ENCODE assay signal across 8 cellular contexts in the genomic region with DNA sequence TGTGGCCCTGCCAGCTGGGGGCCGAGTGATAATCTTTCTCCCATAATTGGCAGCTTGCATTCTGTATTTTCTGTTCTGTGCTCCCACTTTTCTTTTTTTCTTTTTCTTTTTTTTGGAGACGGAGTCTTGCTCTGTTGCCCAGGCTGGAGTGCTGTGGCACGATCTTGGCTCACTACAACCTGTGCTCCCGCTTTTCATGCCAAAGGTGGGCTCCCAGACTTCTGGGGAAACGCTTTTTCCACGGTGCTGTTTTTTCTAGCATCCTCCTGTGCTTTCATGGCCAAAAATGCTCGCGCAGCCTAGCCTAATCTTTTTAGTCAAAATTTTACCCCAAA. TPM values are rescaled to one million over a fixed set of nuclear protein-coding genes. Genes with fewer than 3 reads are reported as not detected.
A peak's percentile ranks its signal among the peaks of the same experiment; 100 is the strongest.
DNase-seq lines count a peak whose midpoint lies in the region; ATAC-seq, FAIRE-seq and TF ChIP-seq lines count a peak whose summit lies in the region.

No MANE protein-coding gene starts in this region.

- peaks cover 18% of the 10 kb centered on the region for H3K4me1 ChIP-seq in GM23338 (ENCODE audit: insufficient read depth)
- no peaks in the 10 kb centered on the region for H3K4me1 ChIP-seq in right cardiac atrium (ENCODE audit: control insufficient read depth, insufficient read depth, low read length)
- no peaks in the 10 kb centered on the region for H3K4me1 ChIP-seq in skeletal muscle satellite cell (ENCODE audit: control insufficient read depth, insufficient read depth, low read length)

- peaks cover 38% of the 10 kb centered on the region for H3K79me2 ChIP-seq in GM23338 (replicated peaks; ENCODE audit: insufficient read depth)

- intact Hi-C loops in activated CD4-positive, alpha-beta memory T cell treated with anti-CD3 and anti-CD28 coated beads for 36 hours (cut with micrococcal nuclease), result loop anchor here (1.0 to 5.0 kb wide), 7 partner anchors 40 to 480 kb away; a partner anchor contains a TSS
- intact Hi-C loops in right cardiac atrium (cut with DNase I), result no loop called here

- H3K9me3 Mint-ChIP-seq in GM23338, result no peaks in the 10 kb centered on the region; the same call in 2 of the 3 replicates
- no peaks in the 10 kb centered on the region for H3K9me3 Mint-ChIP-seq in activated CD4-positive, alpha-beta memory T cell treated with anti-CD3 and anti-CD28 coated beads for 36 hours

- no peaks in the 10 kb centered on the region for H3K27me3 ChIP-seq in GM23338 (ENCODE audit: insufficient read depth)
- no peaks in the 10 kb centered on the region for H3K27me3 ChIP-seq in right cardiac atrium (ENCODE audit: control insufficient read depth, insufficient read depth)
- no peaks in the 10 kb centered on the region for H3K27me3 ChIP-seq in skeletal muscle satellite cell (ENCODE audit: control insufficient read depth, insufficient read depth, low read length)

- H3K9me3 ChIP-seq in right cardiac atrium (ENCODE audit: control insufficient read depth, low read length) (no peaks in the 10 kb centered on the region), skeletal muscle satellite cell (replicated peaks; ENCODE audit: low read length) (no peaks in the 10 kb centered on the region)

- no peaks in the 10 kb centered on the region for H3K9me2 ChIP-seq in GM23338 (ENCODE audit: insufficient read depth)

- WGBS in right cardiac atrium, result 8% methylated on average over 8 of the region's 8 CpGs

- peak overlapping the region; percentile 95; the same call in 1 of the 2 replicates for H3K27ac Mint-ChIP-seq in GM23338
- H3K27ac Mint-ChIP-seq in activated CD4-positive, alpha-beta memory T cell treated with anti-CD3 and anti-CD28 coated beads for 36 hours, result peak overlapping the region; percentile 96

- peaks cover 26% of the 10 kb centered on the region for H4K20me1 ChIP-seq in GM23338 (replicated peaks; ENCODE audit: insufficient read depth)

- H3K9ac ChIP-seq in skeletal muscle satellite cell (ENCODE audit: low read depth, low read length), result peak overlapping the region; percentile 86

- H3F3A ChIP-seq in GM23338 (replicated peaks; ENCODE audit: low read depth), result 0 out of 2 replicates have a peak, but pooled peaks cover 5% of the 10 kb centered on the region

- POLR2A ChIA-PET in activated CD4-positive, alpha-beta memory T cell treated with anti-CD3 and anti-CD28 coated beads for 36 hours (lab: Charles Lee), result interaction anchor here (0.6 to 1.6 kb wide), 3 partner anchors 13 to 399 kb away, joined by 3 to 7 read pairs (median 5); no protein-coding TSS in a partner anchor

- ATAC-seq in GM23338 (peak; percentile 7), right cardiac atrium (no peak), HG03045 (IDR thresholded peaks at IDR 0.05; ENCODE audit: unreplicated experiment) (no peak)

- H3K27me3 Mint-ChIP-seq in GM23338 (ENCODE audit: insufficient read depth, low read depth, poor library complexity), result peaks cover 15% of the 10 kb centered on the region
- H3K27me3 Mint-ChIP-seq in activated CD4-positive, alpha-beta memory T cell treated with anti-CD3 and anti-CD28 coated beads for 36 hours, result no peaks in the 10 kb centered on the region

- DNase-seq in GM23338 (ENCODE audit: low spot score) (no peak), right cardiac atrium (no peak), HTR-8/SVneo (ENCODE audit: insufficient read length, low spot score) (no peak), NCI-H1417 treated with DMSO at 0.1 percent for 48 hours (lab: John Stamatoyannopoulos, UW) (no peak)
- DNase-seq in activated CD4-positive, alpha-beta memory T cell treated with anti-CD3 and anti-CD28 coated beads for 36 hours, result no peak
- DNase-seq in activated effector memory CD4-positive, alpha-beta T cell treated with anti-CD3 and anti-CD28 coated beads, Interleukin-2, amount 50 U/mL, for 16 hours, result no peak

- peak overlapping the region; percentile 83 for H2AFZ ChIP-seq in GM23338

- H3K4me2 ChIP-seq in GM23338, result peak overlapping the region; percentile 76
- H3K4me2 ChIP-seq in skeletal muscle satellite cell (ENCODE audit: low read length), result peak overlapping the region; percentile 90

- H3K36me3 Mint-ChIP-seq in GM23338 (ENCODE audit: low read depth), result peaks cover 24% of the 10 kb centered on the region
- H3K36me3 Mint-ChIP-seq in activated CD4-positive, alpha-beta memory T cell treated with anti-CD3 and anti-CD28 coated beads for 36 hours, result peaks cover 24% of the 10 kb centered on the region

- H3K36me3 ChIP-seq in GM23338 (ENCODE audit: insufficient read depth) (no peaks in the 10 kb centered on the region), skeletal muscle satellite cell (ENCODE audit: insufficient read depth, low read length) (peaks cover 12% of the 10 kb centered on the region)

- peak overlapping the region; percentile 86 for H3K4me3 Mint-ChIP-seq in GM23338
- H3K4me3 Mint-ChIP-seq in activated CD4-positive, alpha-beta memory T cell treated with anti-CD3 and anti-CD28 coated beads for 36 hours, result peak overlapping the region; percentile 93

- CTCF ChIA-PET in activated CD4-positive, alpha-beta memory T cell treated with anti-CD3 and anti-CD28 coated beads for 36 hours (lab: Charles Lee), result interaction anchor here (0.8 kb wide), 1 partner anchor 25 kb away, joined by 3 read pairs; no protein-coding TSS in a partner anchor

- no peak for TF ChIP-seq CTCF in GM23338 (conservative IDR thresholded peaks at IDR 0.05; ENCODE audit: low read depth in 2 of 2)

- H3K4me1 Mint-ChIP-seq in GM23338, result peaks cover 16% of the 10 kb centered on the region
- H3K4me1 Mint-ChIP-seq in activated CD4-positive, alpha-beta memory T cell treated with anti-CD3 and anti-CD28 coated beads for 36 hours (ENCODE audit: low read depth), result peaks cover 28% of the 10 kb centered on the region

- H3K4me3 ChIP-seq in GM23338, result peak overlapping the region; percentile 71
- peak overlapping the region; percentile 74 for H3K4me3 ChIP-seq in right cardiac atrium (ENCODE audit: low read length)
- peak overlapping the region; percentile 99 for H3K4me3 ChIP-seq in skeletal muscle satellite cell (ENCODE audit: low read length)

- FAIRE-seq in HTR-8/SVneo (lab: Jason Lieb, UNC), result no peak

- H3K27ac ChIP-seq in GM23338 (ENCODE audit: low read depth), result no peak overlapping the region
- H3K27ac ChIP-seq in right cardiac atrium (ENCODE audit: low read length), result no peak overlapping the region

TF ChIP-seq in GM23338, 12 proteins besides CTCF, POLR2A, EP300 and RAD21 (continues in another document):
- no peak for TF ChIP-seq POLR2AphosphoS5 (IDR thresholded peaks at IDR 0.05; ENCODE audit: low read depth)
- no peak for TF ChIP-seq NANOG (IDR thresholded peaks at IDR 0.05; ENCODE audit: borderline replicate concordance)
- TF ChIP-seq ZNF114 (CRISPR knock-in tag; IDR thresholded peaks at IDR 0.05), result no peak
- TF ChIP-seq, protein P1, sequence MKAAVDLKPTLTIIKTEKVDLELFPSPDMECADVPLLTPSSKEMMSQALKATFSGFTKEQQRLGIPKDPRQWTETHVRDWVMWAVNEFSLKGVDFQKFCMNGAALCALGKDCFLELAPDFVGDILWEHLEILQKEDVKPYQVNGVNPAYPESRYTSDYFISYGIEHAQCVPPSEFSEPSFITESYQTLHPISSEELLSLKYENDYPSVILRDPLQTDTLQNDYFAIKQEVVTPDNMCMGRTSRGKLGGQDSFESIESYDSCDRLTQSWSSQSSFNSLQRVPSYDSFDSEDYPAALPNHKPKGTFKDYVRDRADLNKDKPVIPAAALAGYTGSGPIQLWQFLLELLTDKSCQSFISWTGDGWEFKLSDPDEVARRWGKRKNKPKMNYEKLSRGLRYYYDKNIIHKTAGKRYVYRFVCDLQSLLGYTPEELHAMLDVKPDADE (IDR thresholded peaks at IDR 0.05), result no peak
- TF ChIP-seq, protein P2, sequence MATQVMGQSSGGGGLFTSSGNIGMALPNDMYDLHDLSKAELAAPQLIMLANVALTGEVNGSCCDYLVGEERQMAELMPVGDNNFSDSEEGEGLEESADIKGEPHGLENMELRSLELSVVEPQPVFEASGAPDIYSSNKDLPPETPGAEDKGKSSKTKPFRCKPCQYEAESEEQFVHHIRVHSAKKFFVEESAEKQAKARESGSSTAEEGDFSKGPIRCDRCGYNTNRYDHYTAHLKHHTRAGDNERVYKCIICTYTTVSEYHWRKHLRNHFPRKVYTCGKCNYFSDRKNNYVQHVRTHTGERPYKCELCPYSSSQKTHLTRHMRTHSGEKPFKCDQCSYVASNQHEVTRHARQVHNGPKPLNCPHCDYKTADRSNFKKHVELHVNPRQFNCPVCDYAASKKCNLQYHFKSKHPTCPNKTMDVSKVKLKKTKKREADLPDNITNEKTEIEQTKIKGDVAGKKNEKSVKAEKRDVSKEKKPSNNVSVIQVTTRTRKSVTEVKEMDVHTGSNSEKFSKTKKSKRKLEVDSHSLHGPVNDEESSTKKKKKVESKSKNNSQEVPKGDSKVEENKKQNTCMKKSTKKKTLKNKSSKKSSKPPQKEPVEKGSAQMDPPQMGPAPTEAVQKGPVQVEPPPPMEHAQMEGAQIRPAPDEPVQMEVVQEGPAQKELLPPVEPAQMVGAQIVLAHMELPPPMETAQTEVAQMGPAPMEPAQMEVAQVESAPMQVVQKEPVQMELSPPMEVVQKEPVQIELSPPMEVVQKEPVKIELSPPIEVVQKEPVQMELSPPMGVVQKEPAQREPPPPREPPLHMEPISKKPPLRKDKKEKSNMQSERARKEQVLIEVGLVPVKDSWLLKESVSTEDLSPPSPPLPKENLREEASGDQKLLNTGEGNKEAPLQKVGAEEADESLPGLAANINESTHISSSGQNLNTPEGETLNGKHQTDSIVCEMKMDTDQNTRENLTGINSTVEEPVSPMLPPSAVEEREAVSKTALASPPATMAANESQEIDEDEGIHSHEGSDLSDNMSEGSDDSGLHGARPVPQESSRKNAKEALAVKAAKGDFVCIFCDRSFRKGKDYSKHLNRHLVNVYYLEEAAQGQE (IDR thresholded peaks at IDR 0.05; ENCODE audit: unreplicated experiment), result no peak
- TF ChIP-seq EZH2 (IDR thresholded peaks at IDR 0.05; ENCODE audit: low read depth, unreplicated experiment), result no peak
- no peak for TF ChIP-seq ZNF331 (CRISPR knock-in tag; IDR thresholded peaks at IDR 0.05; ENCODE audit: low read depth)
- TF ChIP-seq JUNB (IDR thresholded peaks at IDR 0.05; ENCODE audit: unreplicated experiment), result no peak
- no peak for TF ChIP-seq STAT1 (IDR thresholded peaks at IDR 0.05; ENCODE audit: unreplicated experiment)

RNA-seq across cellular contexts. Expression of a gene that starts 0.6 kb away (rescaled TPM):
- total RNA-seq in GM23338 (2014; rRNA removed; shearing (Covaris generic)), result 47.7 and 49.8 TPM in 2 replicates
- 14.9 and 21.7 TPM in 2 replicates for polyA plus RNA-seq in GM23338 (2016; fragmentation: Nextera tagmentation; extraction: Ambion mirVana)
- total RNA-seq in activated CD4-positive, alpha-beta memory T cell treated with anti-CD3 and anti-CD28 coated beads for 36 hours, result 10 to 100 TPM; 35.8 to 40.3 TPM
- 10 to 100 TPM; 20.2 to 24.3 (median 20.5) TPM for total RNA-seq in right cardiac atrium
- 7.8 TPM for polyA plus RNA-seq in right cardiac atrium
- 39.1 and 51.5 TPM in 2 replicates for total RNA-seq in skeletal muscle satellite cell (2012; rRNA removed)
